ENCODE assay signal across 8 cellular contexts in the genomic region with DNA sequence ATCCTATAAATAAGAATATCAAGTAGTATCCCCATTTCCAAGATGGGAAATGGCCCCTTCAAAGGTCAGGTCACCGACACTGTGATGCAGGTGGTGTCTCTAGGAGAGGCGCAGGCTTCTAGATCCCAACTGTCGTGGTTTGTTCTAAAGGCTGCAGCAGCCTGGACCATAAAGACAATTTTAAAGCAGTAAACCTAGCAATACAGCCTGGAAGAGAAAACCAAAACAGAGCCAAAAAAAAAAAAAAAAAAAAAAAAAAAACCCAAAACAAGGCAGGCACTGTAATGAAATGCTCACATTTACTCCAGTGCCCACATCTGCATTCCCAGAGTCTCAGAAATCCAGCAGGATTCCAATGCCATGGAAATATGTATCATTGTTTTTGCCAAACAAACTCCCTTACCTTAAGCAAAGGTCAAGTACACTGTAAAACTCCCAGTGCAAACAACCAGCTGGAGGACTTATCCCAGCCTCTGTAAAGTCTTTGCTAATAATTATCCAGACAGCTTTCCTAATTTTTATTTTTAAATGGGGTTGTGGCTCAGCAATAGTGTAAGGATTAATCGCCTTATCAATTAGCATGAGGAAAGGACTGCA.
DNase-seq lines count a peak whose midpoint lies in the region; ATAC-seq and TF ChIP-seq lines count a peak whose summit lies in the region.

No MANE protein-coding gene starts in this region.

- no peaks in the 10 kb centered on the region for H3K79me2 ChIP-seq in HCT116 (ENCODE audit: insufficient read depth, low read length)

- CTCF ChIA-PET in HCT116 (lab: Charles Lee): no interaction called here
- CTCF ChIA-PET in RWPE1 (lab: Yijun Ruan, JAX): interaction anchor here (0.6 to 0.9 kb wide), 2 partner anchors 16 to 134 kb away, joined by 3 to 4 read pairs; no protein-coding TSS in a partner anchor

- TF ChIP-seq POLR2A in HCT116 (IDR thresholded peaks at IDR 0.05; ENCODE audit: borderline replicate concordance, extremely low read depth, insufficient read depth, insufficient read length): no peak

- DNase-seq in HCT116 (ENCODE audit: low read depth, low spot score) (no peak), RWPE1 (ENCODE audit: low spot score) (no peak), left ventricle myocardium inferior (no peak), AG08395 (ENCODE audit: low spot score) (no peak)

- H3K4me1 ChIP-seq in HCT116 (ENCODE audit: control insufficient read depth in 1 of 2, insufficient read depth in 2 of 2, low read length in 2 of 2) (peaks cover 28 to 47% of the 10 kb centered on the region in 2 experiments), left ventricle myocardium inferior (peaks cover 27% of the 10 kb centered on the region), skeletal muscle tissue (ENCODE audit: control insufficient read depth in 3 of 3, insufficient read depth in 3 of 3, low read length in 3 of 3) (peaks cover 19 to 30% (median 28%) of the 10 kb centered on the region in 3 donors)

- H3K9me3 ChIP-seq in HCT116 (ENCODE audit: control insufficient read depth in 1 of 2, insufficient read depth in 1 of 2, low read depth in 1 of 2, low read length in 2 of 2) (no peaks in the 10 kb centered on the region), left ventricle myocardium inferior (replicated peaks) (no peaks in the 10 kb centered on the region), skeletal muscle tissue (ENCODE audit: control insufficient read depth in 3 of 3, low read length in 3 of 3) (no peaks in the 10 kb centered on the region)

- RAD21 ChIA-PET in HCT116 (lab: Charles Lee; ENCODE audit: low non-redundant PET in 1 of 2, low total read pairs in 2 of 2, uncharacterized antibody in 2 of 2, unreplicated experiment in 2 of 2): no interaction called here

- H3K27ac ChIP-seq in HCT116 (ENCODE audit: low read depth, low read length) (no peak overlapping the region; the same call in 1 of the 2 replicates), RWPE1 (peak overlapping the region; percentile 90), left ventricle myocardium inferior (replicated peaks) (peak overlapping the region; percentile 90), skeletal muscle tissue (ENCODE audit: low read depth, low read length) (peak overlapping the region; percentile 95)

- intact Hi-C loops in HCT116 (cut with micrococcal nuclease): no loop called here
- intact Hi-C loops in left ventricle myocardium inferior (cut with micrococcal nuclease): no loop called here

- POLR2A ChIA-PET in HCT116 (lab: Charles Lee): no interaction called here
- POLR2A ChIA-PET in RWPE1 (lab: Yijun Ruan, JAX; ENCODE audit: low non-redundant PET): no interaction called here

- TF ChIP-seq RAD21 in HCT116 (IDR thresholded peaks at IDR 0.05; ENCODE audit: low read depth): no peak

- H4K20me1 ChIP-seq in HCT116 (ENCODE audit: insufficient read depth): no peaks in the 10 kb centered on the region

- no peak overlapping the region for H2AFZ ChIP-seq in HCT116 (ENCODE audit: low read depth, low read length, poor library complexity, severe bottlenecking)

- H3K27me3 ChIP-seq in HCT116 (ENCODE audit: insufficient read depth, low read length) (no peaks in the 10 kb centered on the region), left ventricle myocardium inferior (ENCODE audit: low read depth) (no peaks in the 10 kb centered on the region), skeletal muscle tissue (ENCODE audit: control insufficient read depth in 3 of 3, insufficient read depth in 3 of 3, low read length in 3 of 3) (no peaks in the 10 kb centered on the region)

- no peak overlapping the region; the same call in 1 of the 2 replicates for H3K9ac ChIP-seq in HCT116 (ENCODE audit: low read length)
- peak overlapping the region in 2 of 3 donors; percentile 50 to 87 for H3K9ac ChIP-seq in skeletal muscle tissue (ENCODE audit: low read depth in 1 of 3, low read length in 3 of 3)

- no TSS peak for BruUV-seq in HCT116 (replicated peaks; lab: Mats Ljungman, UMichigan)

- H3K4me3 ChIP-seq in HCT116 (replicated peaks in 1 of 2; ENCODE audit: low read depth in 1 of 2, low read length in 2 of 2) (0 out of 4 replicates have a peak overlapping the region, but pooled peaks of 1 of the 2 experiments have one; percentile 42), left ventricle myocardium inferior (peak overlapping the region; percentile 59), skeletal muscle tissue (ENCODE audit: low read length in 3 of 3) (peak overlapping the region; percentile 68 to 78 (median 76))

- H3K36me3 ChIP-seq in HCT116 (ENCODE audit: control insufficient read depth in 1 of 2, insufficient read depth in 2 of 2, low read length in 2 of 2) (no peaks in the 10 kb centered on the region), left ventricle myocardium inferior (no peaks in the 10 kb centered on the region), skeletal muscle tissue (ENCODE audit: control insufficient read depth in 3 of 3, insufficient read depth in 3 of 3, low read length in 3 of 3) (no peaks in the 10 kb centered on the region)

- H3K9me2 ChIP-seq in HCT116 (ENCODE audit: insufficient read depth): no peaks in the 10 kb centered on the region

- H3K4me2 ChIP-seq in HCT116 (ENCODE audit: low read length): peak overlapping the region; percentile 71

- ATAC-seq in HCT116 (no peak), GM18867 (IDR thresholded peaks at IDR 0.05; ENCODE audit: unreplicated experiment) (no peak), GM19328 (IDR thresholded peaks at IDR 0.05; ENCODE audit: unreplicated experiment) (no peak), GM21447 (IDR thresholded peaks at IDR 0.05; ENCODE audit: unreplicated experiment) (no peak)

- TF ChIP-seq CTCF in HCT116 (IDR thresholded peaks at IDR 0.05 in 2 of 3, conservative IDR thresholded peaks at IDR 0.05 in 1 of 3; ENCODE audit: borderline replicate concordance in 1 of 3, insufficient read depth in 1 of 3, low read depth in 2 of 3, low read length in 2 of 3): no peak
- TF ChIP-seq CTCF in RWPE1 (conservative IDR thresholded peaks at IDR 0.05; ENCODE audit: low read depth): no peak
- no peak for TF ChIP-seq CTCF in left ventricle myocardium inferior (IDR thresholded peaks at IDR 0.05; ENCODE audit: borderline replicate concordance)

TF ChIP-seq in HCT116, 20 proteins besides CTCF, POLR2A, EP300 and RAD21 (continues in another document):
- TF ChIP-seq EGR1 (IDR thresholded peaks at IDR 0.05; ENCODE audit: low read depth) (no peak), SIN3A (IDR thresholded peaks at IDR 0.05; ENCODE audit: low read depth) (no peak), JUND (IDR thresholded peaks at IDR 0.05) (no peak), SP1 (IDR thresholded peaks at IDR 0.05; ENCODE audit: low read depth) (no peak), CEBPB (IDR thresholded peaks at IDR 0.05; ENCODE audit: low read depth) (no peak), ZNF274 (IDR thresholded peaks at IDR 0.05; ENCODE audit: low read depth, low read length) (no peak), CBX3 (IDR thresholded peaks at IDR 0.05; ENCODE audit: low read depth) (no peak), EZH2 (IDR thresholded peaks at IDR 0.05) (no peak), ZFX (IDR thresholded peaks at IDR 0.05) (no peak), SRF (IDR thresholded peaks at IDR 0.05; ENCODE audit: low read depth) (no peak), TCF7L2 (IDR thresholded peaks at IDR 0.05; ENCODE audit: borderline replicate concordance, extremely low read depth, insufficient read depth, insufficient read length) (no peak)
- TF ChIP-seq, protein P1, sequence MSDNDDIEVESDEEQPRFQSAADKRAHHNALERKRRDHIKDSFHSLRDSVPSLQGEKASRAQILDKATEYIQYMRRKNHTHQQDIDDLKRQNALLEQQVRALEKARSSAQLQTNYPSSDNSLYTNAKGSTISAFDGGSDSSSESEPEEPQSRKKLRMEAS (IDR thresholded peaks at IDR 0.05): no peak
- TF ChIP-seq, protein P2, sequence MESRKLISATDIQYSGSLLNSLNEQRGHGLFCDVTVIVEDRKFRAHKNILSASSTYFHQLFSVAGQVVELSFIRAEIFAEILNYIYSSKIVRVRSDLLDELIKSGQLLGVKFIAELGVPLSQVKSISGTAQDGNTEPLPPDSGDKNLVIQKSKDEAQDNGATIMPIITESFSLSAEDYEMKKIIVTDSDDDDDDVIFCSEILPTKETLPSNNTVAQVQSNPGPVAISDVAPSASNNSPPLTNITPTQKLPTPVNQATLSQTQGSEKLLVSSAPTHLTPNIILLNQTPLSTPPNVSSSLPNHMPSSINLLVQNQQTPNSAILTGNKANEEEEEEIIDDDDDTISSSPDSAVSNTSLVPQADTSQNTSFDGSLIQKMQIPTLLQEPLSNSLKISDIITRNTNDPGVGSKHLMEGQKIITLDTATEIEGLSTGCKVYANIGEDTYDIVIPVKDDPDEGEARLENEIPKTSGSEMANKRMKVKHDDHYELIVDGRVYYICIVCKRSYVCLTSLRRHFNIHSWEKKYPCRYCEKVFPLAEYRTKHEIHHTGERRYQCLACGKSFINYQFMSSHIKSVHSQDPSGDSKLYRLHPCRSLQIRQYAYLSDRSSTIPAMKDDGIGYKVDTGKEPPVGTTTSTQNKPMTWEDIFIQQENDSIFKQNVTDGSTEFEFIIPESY (IDR thresholded peaks at IDR 0.05; ENCODE audit: extremely low read depth, insufficient replicate concordance, low read length): no peak
- TF ChIP-seq, protein P3, sequence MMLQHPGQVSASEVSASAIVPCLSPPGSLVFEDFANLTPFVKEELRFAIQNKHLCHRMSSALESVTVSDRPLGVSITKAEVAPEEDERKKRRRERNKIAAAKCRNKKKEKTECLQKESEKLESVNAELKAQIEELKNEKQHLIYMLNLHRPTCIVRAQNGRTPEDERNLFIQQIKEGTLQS (IDR thresholded peaks at IDR 0.05): no peak
